Comparison of ENCODE assay signal across 8 cellular contexts in genomic region chr9:75027187-75028107, GRCh38. TPM values are rescaled to one million over a fixed set of nuclear protein-coding genes. Genes with fewer than 3 reads are reported as not detected.
DNase-seq lines count a peak whose midpoint lies in the region; ATAC-seq, FAIRE-seq and TF ChIP-seq lines count a peak whose summit lies in the region.

No MANE protein-coding gene starts in this region.

- H3K27me3 Mint-ChIP-seq in CD4-positive, alpha-beta memory T cell, result peaks cover 0 to 2% of the 10 kb centered on the region in 2 donors
- no peaks in the 10 kb centered on the region for H3K27me3 Mint-ChIP-seq in activated naive CD8-positive, alpha-beta T cell treated with anti-CD3 and anti-CD28 coated beads, Interleukin-2, amount 10 ng/mL, durations not matched to agents 7 days and 5 days

- ATAC-seq in GM19372 (IDR thresholded peaks at IDR 0.05; ENCODE audit: low read depth, unreplicated experiment) (peak; percentile 45), HG03457 (IDR thresholded peaks at IDR 0.05; ENCODE audit: unreplicated experiment) (peak; percentile 35), heart left ventricle (peak; percentile 38 to 80 (median 68))
- peak; percentile 23 for ATAC-seq in activated naive CD8-positive, alpha-beta T cell treated with anti-CD3 and anti-CD28 coated beads, Interleukin-2, amount 10 ng/mL, durations not matched to agents 7 days and 5 days (ENCODE audit: low read depth)

- peaks cover 48% of the 10 kb centered on the region for H3K4me1 ChIP-seq in CD4-positive, alpha-beta memory T cell (ENCODE audit: insufficient read depth, low read length)
- peaks cover 0 to 28% (median 13%) of the 10 kb centered on the region in 12 donors for H3K4me1 ChIP-seq in heart left ventricle

- H3K4me3 Mint-ChIP-seq in CD4-positive, alpha-beta memory T cell, result peak overlapping the region; percentile 94 to 98 (median 96)
- peak overlapping the region; percentile 93 for H3K4me3 Mint-ChIP-seq in activated naive CD8-positive, alpha-beta T cell treated with anti-CD3 and anti-CD28 coated beads, Interleukin-2, amount 10 ng/mL, durations not matched to agents 7 days and 5 days

- H3K9me3 ChIP-seq in CD4-positive, alpha-beta memory T cell (ENCODE audit: control insufficient read depth in 1 of 2, low read length in 2 of 2), result no peaks in the 10 kb centered on the region
- H3K9me3 ChIP-seq in heart left ventricle, result no peaks in the 10 kb centered on the region

- peak in 2 of 12 donors; percentile 6 to 14 for TF ChIP-seq CTCF in heart left ventricle (IDR thresholded peaks at IDR 0.05)

- H3K27ac ChIP-seq in CD4-positive, alpha-beta memory T cell (ENCODE audit: low read depth, low read length), result peak overlapping the region; percentile 77
- H3K27ac ChIP-seq in heart left ventricle, result peak overlapping the region; percentile 80 to 98 (median 94)

- peak in 4 of 5 donors; percentile 17 to 63 (median 41) for DNase-seq in CD4-positive, alpha-beta memory T cell
- DNase-seq in RPMI8226 (peak; percentile 65), heart left ventricle (peak; percentile 60 to 85 (median 71)), posterior vena cava (ENCODE audit: low spot score) (peak; percentile 91), urothelium cell line (ENCODE audit: low spot score) (peak; percentile 63)
- DNase-seq in activated naive CD8-positive, alpha-beta T cell treated with anti-CD3 and anti-CD28 coated beads, Interleukin-2, amount 10 ng/mL, durations not matched to agents 7 days and 5 days, result no peak

- H3K36me3 ChIP-seq in CD4-positive, alpha-beta memory T cell (ENCODE audit: insufficient read depth, low read length), result no peaks in the 10 kb centered on the region
- no peaks in the 10 kb centered on the region for H3K36me3 ChIP-seq in heart left ventricle

- H3K36me3 Mint-ChIP-seq in CD4-positive, alpha-beta memory T cell, result peaks cover 0 to 8% of the 10 kb centered on the region in 2 donors
- peaks cover 10% of the 10 kb centered on the region for H3K36me3 Mint-ChIP-seq in activated naive CD8-positive, alpha-beta T cell treated with anti-CD3 and anti-CD28 coated beads, Interleukin-2, amount 10 ng/mL, durations not matched to agents 7 days and 5 days

- intact Hi-C loops in CD4-positive, alpha-beta memory T cell (cut with micrococcal nuclease), result loop anchor here (1.0 to 10.0 kb wide), 6 partner anchors 7 to 1873 kb away; partner anchors contain the start of genes ANXA1, C9orf40, NMRK1 and OSTF1
- intact Hi-C loops in heart left ventricle (cut with DNase I) (loop anchor here in 6 of 10 donors (2.0 to 5.0 kb wide), 5 partner anchors 49 to 75 kb away; partner anchors contain the start of genes C9orf40 (in 2 of the 6), NMRK1 (in 2 of the 6) and OSTF1 (in 2 of the 6)), posterior vena cava (cut with DNase I) (no loop called here)

- CTCF ChIA-PET in CD4-positive, alpha-beta memory T cell (lab: Charles Lee; ENCODE audit: partially characterized antibody), result interaction anchor here (0.8 to 4.7 kb wide), 24 partner anchors 10 to 1375 kb away, joined by 3 to 49 read pairs (median 4); partner anchors contain the start of genes C9orf40, NMRK1, OSTF1 and RFK

- no peak for TF ChIP-seq POLR2A in heart left ventricle (IDR thresholded peaks at IDR 0.05)

- 0 to 1% (median 1%) methylated on average over 19 to 59 of the region's 59 CpGs for WGBS in heart left ventricle, 4 donors

- FAIRE-seq in urothelium cell line (lab: Jason Lieb, UNC), result peak; percentile 23

- H3K4me3 ChIP-seq in CD4-positive, alpha-beta memory T cell (ENCODE audit: low read length in 2 of 2), result peak overlapping the region; percentile 72 to 74
- H3K4me3 ChIP-seq in heart left ventricle, result peak overlapping the region; percentile 49 to 93 (median 77)

- H3K9me3 Mint-ChIP-seq in CD4-positive, alpha-beta memory T cell, result peaks cover 0 to 4% (median 0%) of the 10 kb centered on the region in 8 donors
- H3K9me3 Mint-ChIP-seq in activated naive CD8-positive, alpha-beta T cell treated with anti-CD3 and anti-CD28 coated beads, Interleukin-2, amount 10 ng/mL, durations not matched to agents 7 days and 5 days, result no peaks in the 10 kb centered on the region

- POLR2A ChIA-PET in CD4-positive, alpha-beta memory T cell (lab: Charles Lee; ENCODE audit: partially characterized antibody), result interaction anchor here (0.7 to 5.1 kb wide), 22 partner anchors 8 to 155 kb away, joined by 3 to 126 read pairs (median 5); partner anchors contain the start of genes C9orf40, NMRK1 and OSTF1
- POLR2A ChIA-PET in activated naive CD8-positive, alpha-beta T cell treated with anti-CD3 and anti-CD28 coated beads, Interleukin-2, amount 10 ng/mL, durations not matched to agents 7 days and 5 days (lab: Charles Lee), result interaction anchor here (1.0 to 3.7 kb wide), 13 partner anchors 8 to 125 kb away, joined by 3 to 51 read pairs (median 4); partner anchors contain the start of genes C9orf40, NMRK1 and OSTF1

- H3K27ac Mint-ChIP-seq in CD4-positive, alpha-beta memory T cell, result peak overlapping the region; percentile 89 to 99 (median 96)
- H3K27ac Mint-ChIP-seq in activated naive CD8-positive, alpha-beta T cell treated with anti-CD3 and anti-CD28 coated beads, Interleukin-2, amount 10 ng/mL, durations not matched to agents 7 days and 5 days, result peak overlapping the region; percentile 97

- no peaks in the 10 kb centered on the region for H3K27me3 ChIP-seq in CD4-positive, alpha-beta memory T cell (ENCODE audit: insufficient read depth, low read length)
- no peaks in the 10 kb centered on the region for H3K27me3 ChIP-seq in heart left ventricle

- peaks cover 33 to 54% (median 43%) of the 10 kb centered on the region in 4 donors for H3K4me1 Mint-ChIP-seq in CD4-positive, alpha-beta memory T cell
- H3K4me1 Mint-ChIP-seq in activated naive CD8-positive, alpha-beta T cell treated with anti-CD3 and anti-CD28 coated beads, Interleukin-2, amount 10 ng/mL, durations not matched to agents 7 days and 5 days, result peaks cover 30% of the 10 kb centered on the region

RNA-seq across cellular contexts. Expression of gene CARNMT1, which starts 0.6 kb away (rescaled TPM):
- total RNA-seq in CD4-positive, alpha-beta memory T cell, result 10 to 100 TPM; 28.7 to 29.4 TPM
- polyA plus RNA-seq in CD4-positive, alpha-beta memory T cell, result 10 to 100 TPM; 12.5 to 12.9 TPM
- 10 to 100 TPM; 26.5 to 26.9 TPM for total RNA-seq in activated naive CD8-positive, alpha-beta T cell treated with anti-CD3 and anti-CD28 coated beads, Interleukin-2, amount 10 ng/mL, durations not matched to agents 7 days and 5 days
- 10 to 100 TPM in 5 of 9 donors, 1 to 10 TPM in 4; 8.0 to 16.1 (median 11.8) TPM for total RNA-seq in heart left ventricle
- polyA plus RNA-seq in heart left ventricle, result 1 to 10 TPM; 2.0 to 5.9 TPM
- 10 to 100 TPM; 11.2 to 12.3 TPM for total RNA-seq in posterior vena cava

Comparison
In these comparisons a context has a peak if more than half of its experiments do, and no peak if none do; other contexts are left out.
1. intact Hi-C loops: an anchor here in CD4-positive, alpha-beta memory T cell (1.0 to 10.0 kb wide) and heart left ventricle (2.0 to 5.0 kb wide); none called in posterior vena cava.